1 cellular context compared by ENCODE assay signal in the genomic region with DNA sequence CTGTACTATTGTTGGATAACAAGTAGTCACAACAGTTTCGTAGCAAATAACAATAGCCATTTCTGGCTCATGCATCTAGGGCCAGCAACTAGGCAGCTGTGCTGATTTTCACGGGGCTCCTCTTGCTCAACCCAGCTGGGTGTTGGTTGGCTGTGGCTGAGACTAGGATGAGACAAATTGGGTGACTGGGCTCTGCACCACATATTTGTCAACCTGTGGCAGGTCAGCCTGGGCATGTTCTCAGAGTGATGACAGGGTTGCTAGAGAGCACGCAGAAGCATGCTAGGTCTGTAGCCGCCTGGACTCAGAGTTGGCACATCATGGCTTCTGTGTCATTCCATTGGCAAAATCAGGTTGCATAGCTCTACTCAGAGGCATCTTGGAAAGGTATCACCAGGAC.
TF ChIP-seq lines count a peak whose summit lies in the region.

No MANE protein-coding gene starts in this region.

TF ChIP-seq in H1, 55 proteins besides CTCF, POLR2A, EP300 and RAD21 (continued from another document):
- TF ChIP-seq, protein P1, sequence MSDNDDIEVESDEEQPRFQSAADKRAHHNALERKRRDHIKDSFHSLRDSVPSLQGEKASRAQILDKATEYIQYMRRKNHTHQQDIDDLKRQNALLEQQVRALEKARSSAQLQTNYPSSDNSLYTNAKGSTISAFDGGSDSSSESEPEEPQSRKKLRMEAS (IDR thresholded peaks at IDR 0.05), result no peak
- TF ChIP-seq SP4 (IDR thresholded peaks at IDR 0.05; ENCODE audit: low read length) (no peak), MAFK (IDR thresholded peaks at IDR 0.05; ENCODE audit: low read depth, low read length) (no peak), SIX5 (IDR thresholded peaks at IDR 0.05; ENCODE audit: low read depth, low read length) (no peak), RBBP5 (IDR thresholded peaks at IDR 0.05; ENCODE audit: borderline replicate concordance, low read depth, low read length) (no peak), KDM1A (IDR thresholded peaks at IDR 0.05; ENCODE audit: borderline replicate concordance, low read length) (no peak), PHF8 (conservative IDR thresholded peaks at IDR 0.05; ENCODE audit: low read depth, low read length) (no peak), RFX5 (IDR thresholded peaks at IDR 0.05; ENCODE audit: borderline replicate concordance, low read depth, low read length) (no peak), EGR1 (IDR thresholded peaks at IDR 0.05; ENCODE audit: borderline replicate concordance, low read depth, low read length) (no peak), CHD1 (IDR thresholded peaks at IDR 0.05; ENCODE audit: low read depth, low read length) (no peak)
TF ChIP-seq in H1: peak in this region for 0.
